Comparison of ENCODE assay signal across 22 cellular contexts in the genomic region with DNA sequence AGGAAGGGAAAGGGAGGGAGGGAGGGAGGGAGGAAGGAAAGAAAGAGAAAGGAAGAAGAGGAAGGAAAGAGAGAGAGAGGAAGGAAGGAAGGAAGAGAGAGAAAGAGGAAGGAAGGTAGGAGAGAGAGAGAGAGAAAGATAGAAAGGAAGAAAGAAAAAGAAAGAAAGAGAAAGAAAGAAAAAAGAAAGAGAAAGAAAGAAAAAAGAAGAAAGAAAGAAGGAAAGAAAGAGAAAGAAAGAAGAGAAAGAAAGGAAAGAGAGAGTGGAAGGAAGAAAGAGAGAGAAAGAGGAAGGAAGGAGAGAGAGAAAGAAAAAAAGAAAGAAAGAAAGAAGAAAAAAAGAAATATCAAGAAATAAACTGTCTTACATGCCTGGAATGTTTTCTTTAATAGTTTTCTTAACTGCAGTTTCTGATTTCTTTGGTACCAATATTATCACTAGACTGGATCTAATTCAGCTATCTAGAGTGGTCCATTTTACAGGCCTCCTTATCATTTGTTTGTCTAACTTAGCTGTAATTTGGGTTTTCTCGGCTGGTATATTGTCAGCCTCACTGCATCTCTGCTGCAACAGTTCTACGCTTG. TPM values are rescaled to one million over a fixed set of nuclear protein-coding genes. Genes with fewer than 3 reads are reported as not detected.
DNase-seq lines count a peak whose midpoint lies in the region; ATAC-seq, FAIRE-seq and TF ChIP-seq lines count a peak whose summit lies in the region.
"Had no signal": no experiment of that assay in that cellular context is flagged by ENCODE, and none has a peak within 500 bp of the region (broad histone marks: within the 10 kb centered on the region; RNA-seq: fewer than 3 reads in every experiment).

No MANE protein-coding gene starts in this region.

- H3K27ac ChIP-seq in K562 (ENCODE audit: extremely low read depth, low read depth, low read length) (no peak overlapping the region), parathyroid adenoma (no peak overlapping the region)
- H3K27ac ChIP-seq: BLaER1, C4-2B, GM23248 had no signal

- H3K27me3 ChIP-seq in K562 (ENCODE audit: control insufficient read depth in 2 of 2, insufficient read depth in 2 of 2, low read length in 2 of 2): no peaks in the 10 kb centered on the region
- no peaks in the 10 kb centered on the region for H3K27me3 ChIP-seq in parathyroid adenoma (ENCODE audit: control insufficient read depth, insufficient read depth, low read length)
- H3K27me3 ChIP-seq: BLaER1 had no signal

- H3K79me2 ChIP-seq in K562 (ENCODE audit: control insufficient read depth, insufficient read depth, low read length) (no peaks in the 10 kb centered on the region), parathyroid adenoma (no peaks in the 10 kb centered on the region)

- H3K9ac ChIP-seq in K562 (ENCODE audit: insufficient read depth in 1 of 2, low read depth in 2 of 2, low read length in 2 of 2) (no peak overlapping the region), parathyroid adenoma (no peak overlapping the region)
- H3K9ac ChIP-seq: BLaER1, GM23248 had no signal

- intact Hi-C loops in K562 (cut with micrococcal nuclease): no loop called here

- H3K27me3 Mint-ChIP-seq in HFFc6 (ENCODE audit: insufficient read depth) (no peaks in the 10 kb centered on the region; the same call in 1 of the 2 replicates), chondrocyte (ENCODE audit: low read depth) (no peaks in the 10 kb centered on the region)

- H4K20me1 ChIP-seq in K562 (replicated peaks; ENCODE audit: control insufficient read depth, insufficient read depth, low read length): no peaks in the 10 kb centered on the region
- H4K20me1 ChIP-seq: BLaER1 had no signal

- BruUV-seq in K562 (replicated peaks; lab: Mats Ljungman, UMichigan): no TSS peak

- WGBS in K562 (ENCODE audit: insufficient coverage, low coverage, missing lambda C conversion rate): 38% methylated on average over 2 of the region's 2 CpGs

- no peaks in the 10 kb centered on the region for H3K9me1 ChIP-seq in K562 (ENCODE audit: control insufficient read depth, insufficient read depth, low read length)

- H3K4me1 ChIP-seq in K562 (replicated peaks in 1 of 2; ENCODE audit: control insufficient read depth in 2 of 2, insufficient read depth in 2 of 2, low read length in 2 of 2): no peaks in the 10 kb centered on the region; a peak in 1 of 5 replicates
- peaks cover 6% of the 10 kb centered on the region for H3K4me1 ChIP-seq in parathyroid adenoma
- H3K4me1 ChIP-seq: BLaER1, Caco-2 had no signal

- peaks cover 22% of the 10 kb centered on the region for H3K4me1 Mint-ChIP-seq in HFFc6 (ENCODE audit: low read depth)
- H3K4me1 Mint-ChIP-seq in chondrocyte (ENCODE audit: low read depth): peaks cover 23% of the 10 kb centered on the region
- H3K4me1 Mint-ChIP-seq: B cell; CD4-positive, CD25-positive, alpha-beta regulatory T cell had no signal

- POLR2A ChIA-PET in K562 (lab: Yijun Ruan, JAX): interaction anchor here (1.9 kb wide), 1 partner anchor 10 kb away, joined by 6 read pairs; no protein-coding TSS in a partner anchor

- DNase-seq in HFFc6: no peak
- DNase-seq in NCI-H226: peak; percentile 1
- DNase-seq in K562 (ENCODE audit: extremely low read depth in 1 of 4, low spot score in 3 of 4): no peak
- DNase-seq in superior temporal gyrus (ENCODE audit: extremely low spot score): no peak
- DNase-seq in chondrocyte (ENCODE audit: low spot score): no peak
- DNase-seq in SIG-M5 (lab: John Stamatoyannopoulos, UW): no peak
- DNase-seq: Caco-2; CD4-positive, CD25-positive, alpha-beta regulatory T cell; CD8-positive, alpha-beta T cell; DMS153; DND-41; GM23248; H7; HCEC 1CT had no signal

- ATAC-seq in K562 (no peak), HG03045 (IDR thresholded peaks at IDR 0.05; ENCODE audit: unreplicated experiment) (no peak)
- ATAC-seq: CD8-positive, alpha-beta T cell had no signal

- no peaks in the 10 kb centered on the region for H3K36me3 ChIP-seq in K562 (ENCODE audit: control insufficient read depth, insufficient read depth, low read length)
- H3K36me3 ChIP-seq in parathyroid adenoma (ENCODE audit: control insufficient read depth, insufficient read depth, low read length): no peaks in the 10 kb centered on the region
- H3K36me3 ChIP-seq: BLaER1 had no signal

- H3K9me3 Mint-ChIP-seq in HFFc6 (peaks cover 19% of the 10 kb centered on the region), chondrocyte (ENCODE audit: low read depth) (peaks cover 27% of the 10 kb centered on the region)

- H3K36me3 Mint-ChIP-seq in HFFc6 (ENCODE audit: low read depth) (peaks cover 10% of the 10 kb centered on the region; the same call in 1 of the 2 replicates), chondrocyte (ENCODE audit: low read depth) (peaks cover 6% of the 10 kb centered on the region)
- H3K36me3 Mint-ChIP-seq: CD4-positive, CD25-positive, alpha-beta regulatory T cell; CD8-positive, alpha-beta T cell had no signal

- no peak for TF ChIP-seq POLR2A in K562 (conservative IDR thresholded peaks at IDR 0.05)

- peak; percentile 40 for FAIRE-seq in K562 (lab: Jason Lieb, UNC)
- FAIRE-seq: G401.6, GM12892, H1 had no signal

- H3K27ac Mint-ChIP-seq in HFFc6 (peak overlapping the region; percentile 57), chondrocyte (ENCODE audit: unreplicated experiment) (no peak overlapping the region)
- H3K27ac Mint-ChIP-seq: B cell; CD4-positive, CD25-positive, alpha-beta regulatory T cell; CD8-positive, alpha-beta T cell had no signal

- peaks cover 8% of the 10 kb centered on the region; the same call in 1 of the 2 replicates for H3K9me3 ChIP-seq in K562 (replicated peaks; ENCODE audit: control insufficient read depth, insufficient read depth, low read depth, low read length)
- no peaks in the 10 kb centered on the region for H3K9me3 ChIP-seq in parathyroid adenoma (ENCODE audit: control insufficient read depth, low read length)

- H3K4me3 Mint-ChIP-seq in HFFc6 (no peak overlapping the region), chondrocyte (ENCODE audit: unreplicated experiment) (no peak overlapping the region)
- H3K4me3 Mint-ChIP-seq: B cell; CD4-positive, CD25-positive, alpha-beta regulatory T cell; CD8-positive, alpha-beta T cell had no signal

- no peak overlapping the region for H2AFZ ChIP-seq in K562 (ENCODE audit: low read depth, low read length)
- peak overlapping the region; percentile 22 for H2AFZ ChIP-seq in parathyroid adenoma
- H2AFZ ChIP-seq: GM23248 had no signal

- CTCF ChIA-PET in K562 (lab: Yijun Ruan, JAX; ENCODE audit: low intra/inter-chr PET ratio): no interaction called here

- TF ChIP-seq CTCF in HFFc6 (IDR thresholded peaks at IDR 0.05): no peak
- TF ChIP-seq CTCF in K562 (IDR thresholded peaks at IDR 0.05 in 2 of 3, conservative IDR thresholded peaks at IDR 0.05 in 1 of 3; ENCODE audit: insufficient read depth in 2 of 3, low read depth in 1 of 3, low read length in 3 of 3): no peak
- TF ChIP-seq CTCF in parathyroid adenoma (IDR thresholded peaks at IDR 0.05): no peak
- TF ChIP-seq CTCF in chondrocyte (IDR thresholded peaks at IDR 0.05): no peak

- no peak for TF ChIP-seq EP300 in K562 (IDR thresholded peaks at IDR 0.05; ENCODE audit: low read length)

- H3K4me3 ChIP-seq in K562 (no peak overlapping the region), parathyroid adenoma (ENCODE audit: low read depth, low read length) (no peak overlapping the region)
- H3K4me3 ChIP-seq: BLaER1, GM23248 had no signal

- H3K4me2 ChIP-seq in K562 (ENCODE audit: insufficient read depth, low read length): no peak overlapping the region
- H3K4me2 ChIP-seq in parathyroid adenoma (ENCODE audit: low read length): no peak overlapping the region
- H3K4me2 ChIP-seq: BLaER1 had no signal

- in situ Hi-C loops in K562 (cut with MboI): no loop called here

- TF ChIP-seq RAD21 in K562 (CRISPR knock-in tag; conservative IDR thresholded peaks at IDR 0.05 in 1 of 2, IDR thresholded peaks at IDR 0.05 in 1 of 2): no peak

TF ChIP-seq in K562, 482 proteins besides CTCF, POLR2A, EP300 and RAD21 (continues in another document):
- peak; percentile 97 for TF ChIP-seq ZNF512 (tag; IDR thresholded peaks at IDR 0.05)
- TF ChIP-seq MTA1 (IDR thresholded peaks at IDR 0.05; ENCODE audit: borderline replicate concordance): no peak
- TF ChIP-seq U2AF1 (optimal IDR thresholded peaks at IDR 0.05; ENCODE audit: low read depth, low read length): peak; percentile 63
- no peak for TF ChIP-seq KDM4B (IDR thresholded peaks at IDR 0.05; ENCODE audit: borderline replicate concordance in 2 of 2, low read depth in 1 of 2)

RNA-seq across cellular contexts. Expression of gene MBOAT2, which starts 59.6 kb away (rescaled TPM):
- total RNA-seq in HFFc6 (2021; fragmentation: NEBNext Ultra II Directional; extraction: Animal tissue kit (Norgen Biotek cat#: 25700)): 10 to 100 TPM; 49.8 to 66.2 (median 55.7) TPM
- 112 and 313 TPM in 2 replicates for total RNA-seq in K562 (2011; cell fraction: chromatin; rRNA removed; ENCODE audit: low replicate concordance)
- total RNA-seq in K562 (2011; cell fraction: nucleolus; rRNA removed): 47.4 and 65.8 TPM in 2 replicates
- total RNA-seq in K562 (2011; cell fraction: nucleoplasm; rRNA removed): 143 and 203 TPM in 2 replicates
- 19.2 and 22.8 TPM in 2 replicates for total RNA-seq in K562 (2014; rRNA removed)
- 48.9 and 54.3 TPM in 2 replicates for total RNA-seq in K562 (2014; rRNA removed; fragmentation: Illumina TruSeq; extraction: Trizol)
- 26.1 and 27.9 TPM in 2 replicates for total RNA-seq in K562 (2015; rRNA removed; fragmentation: Illumina TruSeq; extraction: Trizol)
- 42.8 and 44.6 TPM in 2 replicates for total RNA-seq in K562 (2021)
- 101 and 122 TPM in 2 replicates for polyA plus RNA-seq in K562 (2011; rRNA removed)
- polyA plus RNA-seq in K562 (2011; cell fraction: cytosol; rRNA removed): 18.7 and 42.5 TPM in 2 replicates
- 251 and 267 TPM in 2 replicates for polyA plus RNA-seq in K562 (2011; cell fraction: nucleus; rRNA removed)
- polyA plus RNA-seq in K562 (2012): 19.2 and 19.7 TPM in 2 replicates
- polyA plus RNA-seq in K562 (2014; fragmentation: Illumina TruSeq; extraction: Trizol): 43.9 and 44.4 TPM in 2 replicates
- polyA plus RNA-seq in K562 (2014; fragmentation: Nextera tagmentation; extraction: Ambion mirVana): 10 to 100 TPM in 1 of 2 experiments, 1 to 10 TPM in 1; 8.4 to 11.2 TPM
- 27.6 and 31.1 TPM in 2 replicates for polyA plus RNA-seq in K562 (2014; rRNA removed)
- 107 and 132 TPM in 2 replicates for polyA minus RNA-seq in K562 (2011; rRNA and poly(A)+ RNA removed)
- 31.1 and 32.9 TPM in 2 replicates for polyA minus RNA-seq in K562 (2011; cell fraction: cytosol; rRNA and poly(A)+ RNA removed)
- polyA minus RNA-seq in K562 (2011; cell fraction: nucleus; rRNA and poly(A)+ RNA removed): 59.0 and 76.9 TPM in 2 replicates
- total RNA-seq in chondrocyte: 34.4 to 40.2 TPM (median 35.6 TPM) in 3 replicates
